5 cellular contexts compared by ENCODE assay signal in genomic region chr11:79348976-79349682, GRCh38.
"Had no signal": no experiment of that assay in that cellular context is flagged by ENCODE, and none has a peak within 500 bp of the region (broad histone marks: within the 10 kb centered on the region; RNA-seq: fewer than 3 reads in every experiment).

No MANE protein-coding gene starts in this region.

- H2AFZ ChIP-seq: GM23338 had no signal

- H3K4me3 ChIP-seq: GM23338, K562 had no signal

- DNase-seq: H9, HCEC 1CT, IMR-90 had no signal

- ATAC-seq: GM23338, K562 had no signal

- H3K4me2 ChIP-seq: GM23338 had no signal
